In genomic region chr7:105028004-105028403, GRCh38 we compare ENCODE assay signal across 15 cellular contexts. TPM values are rescaled to one million over a fixed set of nuclear protein-coding genes. Genes with fewer than 3 reads are reported as not detected.
A peak's percentile ranks its signal among the peaks of the same experiment; 100 is the strongest.
DNase-seq lines count a peak whose midpoint lies in the region; ATAC-seq and FAIRE-seq lines count a peak whose summit lies in the region.
"Had no signal": no experiment of that assay in that cellular context is flagged by ENCODE, and none has a peak within 500 bp of the region (broad histone marks: within the 10 kb centered on the region; RNA-seq: fewer than 3 reads in every experiment).

No MANE protein-coding gene starts in this region.

- peak; percentile 54 for ATAC-seq in GM19452 (IDR thresholded peaks at IDR 0.05; ENCODE audit: unreplicated experiment)
- ATAC-seq in HG03103 (IDR thresholded peaks at IDR 0.05; ENCODE audit: low read depth, unreplicated experiment), result peak; percentile 50
- ATAC-seq: T-cell, upper lobe of right lung had no signal

- H3K27ac Mint-ChIP-seq in immature natural killer cell, result peak overlapping the region in 2 of 6 donors; percentile 43 to 54
- H3K27ac Mint-ChIP-seq: activated CD4-positive, alpha-beta T cell treated with anti-CD3 and anti-CD28 coated beads, Interleukin-2, amount 10 ng/mL, durations not matched to agents 7 days and 5 days; activated naive CD4-positive, alpha-beta T cell treated with anti-CD3 and anti-CD28 coated beads, Interleukin-2, amount 10 ng/mL, durations not matched to agents 7 days and 5 days had no signal

- H3K27me3 Mint-ChIP-seq in immature natural killer cell (ENCODE audit: low read depth in 3 of 3), result peaks cover 0 to 9% (median 6%) of the 10 kb centered on the region in 3 donors
- H3K27me3 Mint-ChIP-seq: activated CD4-positive, alpha-beta T cell treated with anti-CD3 and anti-CD28 coated beads, Interleukin-2, amount 10 ng/mL, durations not matched to agents 7 days and 5 days; activated naive CD4-positive, alpha-beta T cell treated with anti-CD3 and anti-CD28 coated beads, Interleukin-2, amount 10 ng/mL, durations not matched to agents 7 days and 5 days; T-cell had no signal

- H3K4me3 Mint-ChIP-seq in immature natural killer cell, result peak overlapping the region; percentile 24 to 64 (median 33)
- H3K4me3 Mint-ChIP-seq: activated CD4-positive, alpha-beta T cell treated with anti-CD3 and anti-CD28 coated beads, Interleukin-2, amount 10 ng/mL, durations not matched to agents 7 days and 5 days; activated naive CD4-positive, alpha-beta T cell treated with anti-CD3 and anti-CD28 coated beads, Interleukin-2, amount 10 ng/mL, durations not matched to agents 7 days and 5 days had no signal

- FAIRE-seq in GM18507 (lab: Jason Lieb, UNC), result peak; percentile 63
- FAIRE-seq: GM19239 had no signal

- DNase-seq in GM18507 (ENCODE audit: extremely low spot score, insufficient read length, low read depth), result no peak
- no peak for DNase-seq in immature natural killer cell
- DNase-seq in SIG-M5 treated with dmso at 0.1 percent for 504 hours (lab: John Stamatoyannopoulos, UW; ENCODE audit: unreplicated experiment), result no peak
- DNase-seq in NCI-H82 (lab: John Stamatoyannopoulos, UW), result no peak
- no peak for DNase-seq in activated naive CD4-positive, alpha-beta T cell (lab: John Stamatoyannopoulos, UW)
- no peak for DNase-seq in foreskin melanocyte
- DNase-seq: activated CD4-positive, alpha-beta T cell treated with anti-CD3 and anti-CD28 coated beads, Interleukin-2, amount 10 ng/mL, durations not matched to agents 7 days and 5 days; activated naive CD4-positive, alpha-beta T cell treated with anti-CD3 and anti-CD28 coated beads, Interleukin-2, amount 10 ng/mL, durations not matched to agents 7 days and 5 days; Calu3; spleen; T-cell; upper lobe of right lung had no signal

- peaks cover 85 to 86% of the 10 kb centered on the region in 2 donors for H3K4me1 Mint-ChIP-seq in immature natural killer cell

- H3K36me3 Mint-ChIP-seq in immature natural killer cell, result no peaks in the 10 kb centered on the region

- no peaks in the 10 kb centered on the region for H3K9me3 Mint-ChIP-seq in immature natural killer cell
- H3K9me3 Mint-ChIP-seq: activated CD4-positive, alpha-beta T cell treated with anti-CD3 and anti-CD28 coated beads, Interleukin-2, amount 10 ng/mL, durations not matched to agents 7 days and 5 days; activated naive CD4-positive, alpha-beta T cell treated with anti-CD3 and anti-CD28 coated beads, Interleukin-2, amount 10 ng/mL, durations not matched to agents 7 days and 5 days; T-cell had no signal

RNA-seq across cellular contexts. Expression of gene KMT2E, which starts 14.0 kb away (rescaled TPM):
- polyA plus RNA-seq in immature natural killer cell, result 100 to 1,000 TPM in 2 of 3 donors, 10 to 100 TPM in 1; 74.3 to 234 (median 114) TPM
